1 cellular context compared by ENCODE assay signal in the genomic region with DNA sequence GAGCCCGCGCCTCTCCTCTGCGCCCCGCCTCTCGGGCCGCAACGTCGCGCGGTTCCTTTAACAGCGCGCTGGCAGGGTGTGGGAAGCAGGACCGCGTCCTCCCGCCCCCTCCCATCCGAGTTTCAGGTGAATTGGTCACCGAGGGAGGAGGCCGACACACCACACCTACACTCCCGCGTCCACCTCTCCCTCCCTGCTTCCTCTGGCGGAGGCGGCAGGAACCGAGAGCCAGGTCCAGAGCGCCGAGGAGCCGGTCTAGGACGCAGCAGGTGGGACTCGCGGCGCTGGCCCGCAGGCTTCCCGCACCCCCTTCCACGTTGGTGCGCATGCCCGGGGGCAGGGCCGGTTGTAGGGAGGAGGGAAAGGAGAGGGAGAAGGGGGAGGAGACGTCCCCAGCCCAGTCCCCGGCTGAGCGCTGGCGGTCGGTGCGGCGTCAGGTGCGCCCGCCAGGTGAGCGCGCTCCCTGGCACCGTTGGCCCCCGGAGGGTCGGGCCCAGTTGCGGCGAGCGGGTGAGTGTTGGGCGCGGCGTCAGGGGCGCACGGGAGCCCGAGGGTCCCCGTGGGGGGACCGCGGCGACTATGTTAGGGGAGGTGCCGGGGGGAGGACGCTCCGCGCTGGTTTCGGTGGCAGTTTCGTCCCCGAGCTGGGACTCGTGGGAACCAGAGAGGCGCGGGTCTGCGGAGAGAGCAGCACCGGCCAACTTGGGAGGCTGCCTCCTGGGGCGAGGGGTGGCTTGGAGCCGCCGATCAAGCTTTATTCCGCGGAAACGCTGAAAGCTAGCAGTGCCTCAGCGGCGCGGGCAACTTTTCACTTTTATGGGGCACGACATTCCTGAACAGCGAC.
TF ChIP-seq lines count a peak whose summit lies in the region.

A gene with protein sequence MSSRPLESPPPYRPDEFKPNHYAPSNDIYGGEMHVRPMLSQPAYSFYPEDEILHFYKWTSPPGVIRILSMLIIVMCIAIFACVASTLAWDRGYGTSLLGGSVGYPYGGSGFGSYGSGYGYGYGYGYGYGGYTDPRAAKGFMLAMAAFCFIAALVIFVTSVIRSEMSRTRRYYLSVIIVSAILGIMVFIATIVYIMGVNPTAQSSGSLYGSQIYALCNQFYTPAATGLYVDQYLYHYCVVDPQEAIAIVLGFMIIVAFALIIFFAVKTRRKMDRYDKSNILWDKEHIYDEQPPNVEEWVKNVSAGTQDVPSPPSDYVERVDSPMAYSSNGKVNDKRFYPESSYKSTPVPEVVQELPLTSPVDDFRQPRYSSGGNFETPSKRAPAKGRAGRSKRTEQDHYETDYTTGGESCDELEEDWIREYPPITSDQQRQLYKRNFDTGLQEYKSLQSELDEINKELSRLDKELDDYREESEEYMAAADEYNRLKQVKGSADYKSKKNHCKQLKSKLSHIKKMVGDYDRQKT (plus strand): TSS at position 400 of the 844 bp plus-strand sequence. CDS start 11,455 bp downstream, outside the sequence.

TF ChIP-seq in WTC11, 78 proteins besides CTCF, POLR2A, EP300 and RAD21 (continued from another document and continues in another):
- TF ChIP-seq, protein P1, sequence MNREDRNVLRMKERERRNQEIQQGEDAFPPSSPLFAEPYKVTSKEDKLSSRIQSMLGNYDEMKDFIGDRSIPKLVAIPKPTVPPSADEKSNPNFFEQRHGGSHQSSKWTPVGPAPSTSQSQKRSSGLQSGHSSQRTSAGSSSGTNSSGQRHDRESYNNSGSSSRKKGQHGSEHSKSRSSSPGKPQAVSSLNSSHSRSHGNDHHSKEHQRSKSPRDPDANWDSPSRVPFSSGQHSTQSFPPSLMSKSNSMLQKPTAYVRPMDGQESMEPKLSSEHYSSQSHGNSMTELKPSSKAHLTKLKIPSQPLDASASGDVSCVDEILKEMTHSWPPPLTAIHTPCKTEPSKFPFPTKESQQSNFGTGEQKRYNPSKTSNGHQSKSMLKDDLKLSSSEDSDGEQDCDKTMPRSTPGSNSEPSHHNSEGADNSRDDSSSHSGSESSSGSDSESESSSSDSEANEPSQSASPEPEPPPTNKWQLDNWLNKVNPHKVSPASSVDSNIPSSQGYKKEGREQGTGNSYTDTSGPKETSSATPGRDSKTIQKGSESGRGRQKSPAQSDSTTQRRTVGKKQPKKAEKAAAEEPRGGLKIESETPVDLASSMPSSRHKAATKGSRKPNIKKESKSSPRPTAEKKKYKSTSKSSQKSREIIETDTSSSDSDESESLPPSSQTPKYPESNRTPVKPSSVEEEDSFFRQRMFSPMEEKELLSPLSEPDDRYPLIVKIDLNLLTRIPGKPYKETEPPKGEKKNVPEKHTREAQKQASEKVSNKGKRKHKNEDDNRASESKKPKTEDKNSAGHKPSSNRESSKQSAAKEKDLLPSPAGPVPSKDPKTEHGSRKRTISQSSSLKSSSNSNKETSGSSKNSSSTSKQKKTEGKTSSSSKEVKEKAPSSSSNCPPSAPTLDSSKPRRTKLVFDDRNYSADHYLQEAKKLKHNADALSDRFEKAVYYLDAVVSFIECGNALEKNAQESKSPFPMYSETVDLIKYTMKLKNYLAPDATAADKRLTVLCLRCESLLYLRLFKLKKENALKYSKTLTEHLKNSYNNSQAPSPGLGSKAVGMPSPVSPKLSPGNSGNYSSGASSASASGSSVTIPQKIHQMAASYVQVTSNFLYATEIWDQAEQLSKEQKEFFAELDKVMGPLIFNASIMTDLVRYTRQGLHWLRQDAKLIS (CRISPR knock-in tag; IDR thresholded peaks at IDR 0.05; ENCODE audit: borderline replicate concordance), result 0 out of 2 replicates have a peak, but pooled peaks have one; percentile 84
- TF ChIP-seq, protein P2, sequence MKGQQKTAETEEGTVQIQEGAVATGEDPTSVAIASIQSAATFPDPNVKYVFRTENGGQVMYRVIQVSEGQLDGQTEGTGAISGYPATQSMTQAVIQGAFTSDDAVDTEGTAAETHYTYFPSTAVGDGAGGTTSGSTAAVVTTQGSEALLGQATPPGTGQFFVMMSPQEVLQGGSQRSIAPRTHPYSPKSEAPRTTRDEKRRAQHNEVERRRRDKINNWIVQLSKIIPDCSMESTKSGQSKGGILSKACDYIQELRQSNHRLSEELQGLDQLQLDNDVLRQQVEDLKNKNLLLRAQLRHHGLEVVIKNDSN (CRISPR knock-in tag; IDR thresholded peaks at IDR 0.05), result peak; percentile 52; the same call in 1 of the 2 replicates
- TF ChIP-seq, protein P3, sequence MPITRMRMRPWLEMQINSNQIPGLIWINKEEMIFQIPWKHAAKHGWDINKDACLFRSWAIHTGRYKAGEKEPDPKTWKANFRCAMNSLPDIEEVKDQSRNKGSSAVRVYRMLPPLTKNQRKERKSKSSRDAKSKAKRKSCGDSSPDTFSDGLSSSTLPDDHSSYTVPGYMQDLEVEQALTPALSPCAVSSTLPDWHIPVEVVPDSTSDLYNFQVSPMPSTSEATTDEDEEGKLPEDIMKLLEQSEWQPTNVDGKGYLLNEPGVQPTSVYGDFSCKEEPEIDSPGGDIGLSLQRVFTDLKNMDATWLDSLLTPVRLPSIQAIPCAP (CRISPR knock-in tag; IDR thresholded peaks at IDR 0.05), result no peak; the same call in 1 of the 2 replicates
- TF ChIP-seq CBFB (CRISPR knock-in tag; IDR thresholded peaks at IDR 0.05; ENCODE audit: low read depth) (peak; percentile 70; the same call in 1 of the 2 replicates), GABPB1 (CRISPR knock-in tag; IDR thresholded peaks at IDR 0.05) (peak; percentile 56), ZNF416 (CRISPR knock-in tag; IDR thresholded peaks at IDR 0.05) (no peak), FOXP1 (CRISPR knock-in tag; IDR thresholded peaks at IDR 0.05; ENCODE audit: borderline replicate concordance) (0 out of 2 replicates have a peak, but pooled peaks have one; percentile 45), ETV6 (CRISPR knock-in tag; IDR thresholded peaks at IDR 0.05) (peak; percentile 67; the same call in 1 of the 2 replicates), ZNF396 (CRISPR knock-in tag; IDR thresholded peaks at IDR 0.05; ENCODE audit: borderline replicate concordance) (no peak), TEAD4 (CRISPR knock-in tag; IDR thresholded peaks at IDR 0.05) (0 out of 2 replicates have a peak, but pooled peaks have one; percentile 71), ZNF232 (CRISPR knock-in tag; IDR thresholded peaks at IDR 0.05) (no peak), NR3C1 (CRISPR knock-in tag; conservative IDR thresholded peaks at IDR 0.05; ENCODE audit: low read depth) (0 out of 2 replicates have a peak, but pooled peaks have one; percentile 7), MYBL2 (CRISPR knock-in tag; IDR thresholded peaks at IDR 0.05) (peak; percentile 48; the same call in 1 of the 2 replicates), ESRRA (CRISPR knock-in tag; IDR thresholded peaks at IDR 0.05; ENCODE audit: borderline replicate concordance) (no peak; the same call in 1 of the 2 replicates), SP1 (CRISPR knock-in tag; conservative IDR thresholded peaks at IDR 0.05) (0 out of 2 replicates have a peak, but pooled peaks have one; percentile 33), SMAD3 (CRISPR knock-in tag; IDR thresholded peaks at IDR 0.05; ENCODE audit: borderline replicate concordance) (0 out of 2 replicates have a peak, but pooled peaks have one; percentile 11), ZNF219 (CRISPR knock-in tag; IDR thresholded peaks at IDR 0.05; ENCODE audit: borderline replicate concordance) (peak; percentile 47; the same call in 1 of the 2 replicates), RORB (CRISPR knock-in tag; IDR thresholded peaks at IDR 0.05) (no peak), NR1H2 (CRISPR knock-in tag; IDR thresholded peaks at IDR 0.05) (no peak), MXD4 (CRISPR knock-in tag; IDR thresholded peaks at IDR 0.05; ENCODE audit: borderline replicate concordance) (no peak), CREM (CRISPR knock-in tag; IDR thresholded peaks at IDR 0.05) (0 out of 2 replicates have a peak, but pooled peaks have one; percentile 40)
- TF ChIP-seq, protein P4, sequence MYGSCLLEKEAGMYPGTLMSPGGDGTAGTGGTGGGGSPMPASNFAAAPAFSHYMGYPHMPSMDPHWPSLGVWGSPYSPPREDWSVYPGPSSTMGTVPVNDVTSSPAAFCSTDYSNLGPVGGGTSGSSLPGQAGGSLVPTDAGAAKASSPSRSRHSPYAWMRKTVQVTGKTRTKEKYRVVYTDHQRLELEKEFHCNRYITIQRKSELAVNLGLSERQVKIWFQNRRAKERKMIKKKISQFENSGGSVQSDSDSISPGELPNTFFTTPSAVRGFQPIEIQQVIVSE (CRISPR knock-in tag; IDR thresholded peaks at IDR 0.05; ENCODE audit: borderline replicate concordance), result no peak
- TF ChIP-seq, protein P5, sequence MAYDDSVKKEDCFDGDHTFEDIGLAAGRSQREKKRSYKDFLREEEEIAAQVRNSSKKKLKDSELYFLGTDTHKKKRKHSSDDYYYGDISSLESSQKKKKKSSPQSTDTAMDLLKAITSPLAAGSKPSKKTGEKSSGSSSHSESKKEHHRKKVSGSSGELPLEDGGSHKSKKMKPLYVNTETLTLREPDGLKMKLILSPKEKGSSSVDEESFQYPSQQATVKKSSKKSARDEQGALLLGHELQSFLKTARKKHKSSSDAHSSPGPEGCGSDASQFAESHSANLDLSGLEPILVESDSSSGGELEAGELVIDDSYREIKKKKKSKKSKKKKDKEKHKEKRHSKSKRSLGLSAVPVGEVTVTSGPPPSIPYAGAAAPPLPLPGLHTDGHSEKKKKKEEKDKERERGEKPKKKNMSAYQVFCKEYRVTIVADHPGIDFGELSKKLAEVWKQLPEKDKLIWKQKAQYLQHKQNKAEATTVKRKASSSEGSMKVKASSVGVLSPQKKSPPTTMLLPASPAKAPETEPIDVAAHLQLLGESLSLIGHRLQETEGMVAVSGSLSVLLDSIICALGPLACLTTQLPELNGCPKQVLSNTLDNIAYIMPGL (CRISPR knock-in tag; IDR thresholded peaks at IDR 0.05), result peak; percentile 66
- TF ChIP-seq, protein P6, sequence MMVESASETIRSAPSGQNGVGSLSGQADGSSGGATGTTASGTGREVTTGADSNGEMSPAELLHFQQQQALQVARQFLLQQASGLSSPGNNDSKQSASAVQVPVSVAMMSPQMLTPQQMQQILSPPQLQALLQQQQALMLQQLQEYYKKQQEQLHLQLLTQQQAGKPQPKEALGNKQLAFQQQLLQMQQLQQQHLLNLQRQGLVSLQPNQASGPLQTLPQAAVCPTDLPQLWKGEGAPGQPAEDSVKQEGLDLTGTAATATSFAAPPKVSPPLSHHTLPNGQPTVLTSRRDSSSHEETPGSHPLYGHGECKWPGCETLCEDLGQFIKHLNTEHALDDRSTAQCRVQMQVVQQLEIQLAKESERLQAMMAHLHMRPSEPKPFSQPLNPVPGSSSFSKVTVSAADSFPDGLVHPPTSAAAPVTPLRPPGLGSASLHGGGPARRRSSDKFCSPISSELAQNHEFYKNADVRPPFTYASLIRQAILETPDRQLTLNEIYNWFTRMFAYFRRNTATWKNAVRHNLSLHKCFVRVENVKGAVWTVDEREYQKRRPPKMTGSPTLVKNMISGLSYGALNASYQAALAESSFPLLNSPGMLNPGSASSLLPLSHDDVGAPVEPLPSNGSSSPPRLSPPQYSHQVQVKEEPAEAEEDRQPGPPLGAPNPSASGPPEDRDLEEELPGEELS (CRISPR knock-in tag; IDR thresholded peaks at IDR 0.05), result peak; percentile 93
- TF ChIP-seq, protein P7, sequence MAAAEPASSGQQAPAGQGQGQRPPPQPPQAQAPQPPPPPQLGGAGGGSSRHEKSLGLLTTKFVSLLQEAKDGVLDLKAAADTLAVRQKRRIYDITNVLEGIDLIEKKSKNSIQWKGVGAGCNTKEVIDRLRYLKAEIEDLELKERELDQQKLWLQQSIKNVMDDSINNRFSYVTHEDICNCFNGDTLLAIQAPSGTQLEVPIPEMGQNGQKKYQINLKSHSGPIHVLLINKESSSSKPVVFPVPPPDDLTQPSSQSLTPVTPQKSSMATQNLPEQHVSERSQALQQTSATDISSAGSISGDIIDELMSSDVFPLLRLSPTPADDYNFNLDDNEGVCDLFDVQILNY (CRISPR knock-in tag; IDR thresholded peaks at IDR 0.05), result peak; percentile 87
- TF ChIP-seq, protein P8, sequence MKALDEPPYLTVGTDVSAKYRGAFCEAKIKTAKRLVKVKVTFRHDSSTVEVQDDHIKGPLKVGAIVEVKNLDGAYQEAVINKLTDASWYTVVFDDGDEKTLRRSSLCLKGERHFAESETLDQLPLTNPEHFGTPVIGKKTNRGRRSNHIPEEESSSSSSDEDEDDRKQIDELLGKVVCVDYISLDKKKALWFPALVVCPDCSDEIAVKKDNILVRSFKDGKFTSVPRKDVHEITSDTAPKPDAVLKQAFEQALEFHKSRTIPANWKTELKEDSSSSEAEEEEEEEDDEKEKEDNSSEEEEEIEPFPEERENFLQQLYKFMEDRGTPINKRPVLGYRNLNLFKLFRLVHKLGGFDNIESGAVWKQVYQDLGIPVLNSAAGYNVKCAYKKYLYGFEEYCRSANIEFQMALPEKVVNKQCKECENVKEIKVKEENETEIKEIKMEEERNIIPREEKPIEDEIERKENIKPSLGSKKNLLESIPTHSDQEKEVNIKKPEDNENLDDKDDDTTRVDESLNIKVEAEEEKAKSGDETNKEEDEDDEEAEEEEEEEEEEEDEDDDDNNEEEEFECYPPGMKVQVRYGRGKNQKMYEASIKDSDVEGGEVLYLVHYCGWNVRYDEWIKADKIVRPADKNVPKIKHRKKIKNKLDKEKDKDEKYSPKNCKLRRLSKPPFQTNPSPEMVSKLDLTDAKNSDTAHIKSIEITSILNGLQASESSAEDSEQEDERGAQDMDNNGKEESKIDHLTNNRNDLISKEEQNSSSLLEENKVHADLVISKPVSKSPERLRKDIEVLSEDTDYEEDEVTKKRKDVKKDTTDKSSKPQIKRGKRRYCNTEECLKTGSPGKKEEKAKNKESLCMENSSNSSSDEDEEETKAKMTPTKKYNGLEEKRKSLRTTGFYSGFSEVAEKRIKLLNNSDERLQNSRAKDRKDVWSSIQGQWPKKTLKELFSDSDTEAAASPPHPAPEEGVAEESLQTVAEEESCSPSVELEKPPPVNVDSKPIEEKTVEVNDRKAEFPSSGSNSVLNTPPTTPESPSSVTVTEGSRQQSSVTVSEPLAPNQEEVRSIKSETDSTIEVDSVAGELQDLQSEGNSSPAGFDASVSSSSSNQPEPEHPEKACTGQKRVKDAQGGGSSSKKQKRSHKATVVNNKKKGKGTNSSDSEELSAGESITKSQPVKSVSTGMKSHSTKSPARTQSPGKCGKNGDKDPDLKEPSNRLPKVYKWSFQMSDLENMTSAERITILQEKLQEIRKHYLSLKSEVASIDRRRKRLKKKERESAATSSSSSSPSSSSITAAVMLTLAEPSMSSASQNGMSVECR (CRISPR knock-in tag; IDR thresholded peaks at IDR 0.05; ENCODE audit: borderline replicate concordance), result peak; percentile 77; the same call in 1 of the 2 replicates
- TF ChIP-seq, protein P9, sequence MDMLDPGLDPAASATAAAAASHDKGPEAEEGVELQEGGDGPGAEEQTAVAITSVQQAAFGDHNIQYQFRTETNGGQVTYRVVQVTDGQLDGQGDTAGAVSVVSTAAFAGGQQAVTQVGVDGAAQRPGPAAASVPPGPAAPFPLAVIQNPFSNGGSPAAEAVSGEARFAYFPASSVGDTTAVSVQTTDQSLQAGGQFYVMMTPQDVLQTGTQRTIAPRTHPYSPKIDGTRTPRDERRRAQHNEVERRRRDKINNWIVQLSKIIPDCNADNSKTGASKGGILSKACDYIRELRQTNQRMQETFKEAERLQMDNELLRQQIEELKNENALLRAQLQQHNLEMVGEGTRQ (CRISPR knock-in tag; IDR thresholded peaks at IDR 0.05), result 0 out of 2 replicates have a peak, but pooled peaks have one; percentile 20
